In genomic region chr7:17706734-17707133, GRCh38 we compare ENCODE assay signal across 8 cellular contexts.
DNase-seq lines count a peak whose midpoint lies in the region; ATAC-seq and TF ChIP-seq lines count a peak whose summit lies in the region.

No MANE protein-coding gene starts in this region.

- TF ChIP-seq POLR2A in HCT116 (IDR thresholded peaks at IDR 0.05; ENCODE audit: borderline replicate concordance, extremely low read depth, insufficient read depth, insufficient read length), result no peak
- TF ChIP-seq POLR2A in NB4 (IDR thresholded peaks at IDR 0.05; ENCODE audit: extremely low read depth, insufficient read length), result no peak
- no peak for TF ChIP-seq POLR2A in transverse colon (IDR thresholded peaks at IDR 0.05)

- TF ChIP-seq EP300 in transverse colon (IDR thresholded peaks at IDR 0.05; ENCODE audit: low read depth), result no peak

- H3K36me3 ChIP-seq in right atrium auricular region, result no peaks in the 10 kb centered on the region
- H3K36me3 ChIP-seq in HCT116 (ENCODE audit: control insufficient read depth in 1 of 2, insufficient read depth in 2 of 2, low read length in 2 of 2), result no peaks in the 10 kb centered on the region
- H3K36me3 ChIP-seq in lung (ENCODE audit: control insufficient read depth in 2 of 2, insufficient read depth in 2 of 2, low read length in 2 of 2), result no peaks in the 10 kb centered on the region
- no peaks in the 10 kb centered on the region for H3K36me3 ChIP-seq in transverse colon

- DNase-seq in Right ventricle myocardium superior, result no peak
- no peak for DNase-seq in right atrium auricular region (ENCODE audit: low spot score)
- peak; percentile 65 for DNase-seq in HCT116 (ENCODE audit: low read depth, low spot score)
- peak; percentile 82 for DNase-seq in NB4 (ENCODE audit: low read depth)
- peak in 6 of 10 donors; percentile 13 to 64 (median 39) for DNase-seq in dorsolateral prefrontal cortex
- DNase-seq in lung (ENCODE audit: low spot score), result peak; percentile 64
- peak; percentile 16 for DNase-seq in transverse colon

- no peaks in the 10 kb centered on the region for H3K79me2 ChIP-seq in HCT116 (ENCODE audit: insufficient read depth, low read length)

- H3K27ac ChIP-seq in right atrium auricular region, result no peak overlapping the region
- no peak overlapping the region for H3K27ac ChIP-seq in HCT116 (ENCODE audit: low read depth, low read length)
- H3K27ac ChIP-seq in dorsolateral prefrontal cortex, result no peak overlapping the region
- no peak overlapping the region for H3K27ac ChIP-seq in lung (ENCODE audit: low read depth in 1 of 2, low read length in 1 of 2)
- no peak overlapping the region for H3K27ac ChIP-seq in transverse colon

- H3K9ac ChIP-seq in HCT116 (ENCODE audit: low read length), result no peak overlapping the region

- peak in 1 of 2 donors; percentile 75 for TF ChIP-seq CTCF in right atrium auricular region (IDR thresholded peaks at IDR 0.05)
- peak; percentile 53 to 71 (median 55) for TF ChIP-seq CTCF in HCT116 (IDR thresholded peaks at IDR 0.05 in 2 of 3, conservative IDR thresholded peaks at IDR 0.05 in 1 of 3; ENCODE audit: borderline replicate concordance in 1 of 3, insufficient read depth in 1 of 3, low read depth in 2 of 3, low read length in 2 of 3)
- TF ChIP-seq CTCF in NB4 (IDR thresholded peaks at IDR 0.05; ENCODE audit: low read depth, low read length), result peak; percentile 80
- TF ChIP-seq CTCF in dorsolateral prefrontal cortex (IDR thresholded peaks at IDR 0.05 in 54 of 56, conservative IDR thresholded peaks at IDR 0.05 in 2 of 56; ENCODE audit: low read depth in 1 of 56, partially characterized antibody in 56 of 56), result peak; percentile 14 to 76 (median 60)
- peak; percentile 31 for TF ChIP-seq CTCF in lung (IDR thresholded peaks at IDR 0.05; ENCODE audit: control extremely low read depth, extremely low read depth)
- peak; percentile 21 to 45 (median 28) for TF ChIP-seq CTCF in transverse colon (IDR thresholded peaks at IDR 0.05)

- H3K4me2 ChIP-seq in HCT116 (ENCODE audit: low read length), result no peak overlapping the region; the same call in 1 of the 2 replicates

- no TSS peak for BruUV-seq in HCT116 (replicated peaks; lab: Mats Ljungman, UMichigan)

- TF ChIP-seq RAD21 in HCT116 (IDR thresholded peaks at IDR 0.05; ENCODE audit: low read depth), result peak; percentile 86

- in situ Hi-C loops in transverse colon (cut with MboI; ENCODE audit: low pct_ligation_motif_present in 1 of 4, low pct_unique_long_range_greater_than_20kb in 1 of 4, low sequenced_read_pairs in 3 of 4), result loop anchor here in 1 of 4 donors (25.0 kb wide), 1 partner anchor 631 kb away; no protein-coding TSS in a partner anchor

- peak; percentile 89 for ATAC-seq in Right ventricle myocardium superior (ENCODE audit: poor library complexity)
- peak; percentile 98 for ATAC-seq in HCT116
- ATAC-seq in SK-N-SH treated with all-trans-retinoic acid at 6 μM for 48 hours, result peak; percentile 97
- peak; percentile 77 for ATAC-seq in lung (ENCODE audit: insufficient read depth, low FRiP score)

- H4K20me1 ChIP-seq in HCT116 (ENCODE audit: insufficient read depth), result no peaks in the 10 kb centered on the region

- RAD21 ChIA-PET in HCT116 (lab: Charles Lee; ENCODE audit: low non-redundant PET in 1 of 2, low total read pairs in 2 of 2, uncharacterized antibody in 2 of 2, unreplicated experiment in 2 of 2), result interaction anchor here in 1 of 2 experiments (0.6 to 1.0 kb wide), 2 partner anchors 64 to 829 kb away, joined by 3 to 6 read pairs; no protein-coding TSS in a partner anchor

- CTCF ChIA-PET in HCT116 (lab: Charles Lee), result interaction anchor here (0.6 to 1.6 kb wide), 14 partner anchors 17 to 959 kb away, joined by 3 to 19 read pairs (median 4); no protein-coding TSS in a partner anchor

- H3K4me3 ChIP-seq in right atrium auricular region (no peak overlapping the region), HCT116 (replicated peaks in 1 of 2; ENCODE audit: low read depth in 1 of 2, low read length in 2 of 2) (no peak overlapping the region), NB4 (ENCODE audit: low read depth, low read length) (no peak overlapping the region), dorsolateral prefrontal cortex (no peak overlapping the region), lung (no peak overlapping the region), transverse colon (no peak overlapping the region)

- WGBS in lung, 2 donors, result 21 to 27% methylated on average over 3 of the region's 3 CpGs
- WGBS in transverse colon (ENCODE audit: low coverage in 1 of 2), 2 donors, result 21 to 83% methylated on average over 1 to 3 of the region's 3 CpGs

- H3K27me3 ChIP-seq in right atrium auricular region, result no peaks in the 10 kb centered on the region
- H3K27me3 ChIP-seq in HCT116 (ENCODE audit: insufficient read depth, low read length), result no peaks in the 10 kb centered on the region
- H3K27me3 ChIP-seq in dorsolateral prefrontal cortex, result peaks cover 0 to 7% (median 0%) of the 10 kb centered on the region in 45 donors
- no peaks in the 10 kb centered on the region for H3K27me3 ChIP-seq in lung (ENCODE audit: control insufficient read depth, insufficient read depth)
- no peaks in the 10 kb centered on the region for H3K27me3 ChIP-seq in transverse colon

- intact Hi-C loops in Right ventricle myocardium superior (cut with DNase I), result loop anchor here (5.0 kb wide), 1 partner anchor 636 kb away; no protein-coding TSS in a partner anchor
- intact Hi-C loops in HCT116 (cut with micrococcal nuclease), result loop anchor here (1.0 to 2.0 kb wide), 2 partner anchors 414 to 639 kb away; no protein-coding TSS in a partner anchor
- intact Hi-C loops in dorsolateral prefrontal cortex (cut with DNase I), result no loop called here
- intact Hi-C loops in transverse colon (cut with DNase I; ENCODE audit: low total_unique reads), result no loop called here

- POLR2A ChIA-PET in HCT116 (lab: Charles Lee), result no interaction called here

- H3K4me1 ChIP-seq in right atrium auricular region, result no peaks in the 10 kb centered on the region
- no peaks in the 10 kb centered on the region for H3K4me1 ChIP-seq in HCT116 (ENCODE audit: control insufficient read depth in 1 of 2, insufficient read depth in 2 of 2, low read length in 2 of 2)
- no peaks in the 10 kb centered on the region for H3K4me1 ChIP-seq in lung (ENCODE audit: control insufficient read depth in 2 of 2, insufficient read depth in 2 of 2, low read length in 2 of 2)
- H3K4me1 ChIP-seq in transverse colon, result no peaks in the 10 kb centered on the region

- H2AFZ ChIP-seq in HCT116 (ENCODE audit: low read depth, low read length, poor library complexity, severe bottlenecking), result peak overlapping the region; percentile 83

- no peaks in the 10 kb centered on the region for H3K9me3 ChIP-seq in right atrium auricular region
- H3K9me3 ChIP-seq in HCT116 (ENCODE audit: control insufficient read depth in 1 of 2, insufficient read depth in 1 of 2, low read depth in 1 of 2, low read length in 2 of 2), result no peaks in the 10 kb centered on the region
- no peaks in the 10 kb centered on the region for H3K9me3 ChIP-seq in lung (ENCODE audit: control insufficient read depth in 2 of 2, insufficient read depth in 1 of 2, low read length in 1 of 2)
- no peaks in the 10 kb centered on the region for H3K9me3 ChIP-seq in transverse colon

- no peaks in the 10 kb centered on the region for H3K9me2 ChIP-seq in HCT116 (ENCODE audit: insufficient read depth)

TF ChIP-seq in HCT116, 20 proteins besides CTCF, POLR2A, EP300 and RAD21 (continues in another document):
- TF ChIP-seq EGR1 (IDR thresholded peaks at IDR 0.05; ENCODE audit: low read depth) (no peak), CBX3 (IDR thresholded peaks at IDR 0.05; ENCODE audit: low read depth) (no peak), EZH2phosphoT487 (IDR thresholded peaks at IDR 0.05; ENCODE audit: borderline replicate concordance) (no peak), ATF3 (IDR thresholded peaks at IDR 0.05) (no peak)

TF ChIP-seq in SK-N-SH treated with all-trans-retinoic acid at 6 μM for 48 hours, 23 proteins besides CTCF, POLR2A, EP300 and RAD21:
- TF ChIP-seq SNAI2 (CRISPR knock-in tag; IDR thresholded peaks at IDR 0.05) (no peak), CREB5 (CRISPR knock-in tag; IDR thresholded peaks at IDR 0.05; ENCODE audit: low read depth) (no peak), ZNF565 (CRISPR knock-in tag; conservative IDR thresholded peaks at IDR 0.05; ENCODE audit: low read depth) (no peak), ISL1 (CRISPR knock-in tag; IDR thresholded peaks at IDR 0.05) (no peak), POU6F1 (CRISPR knock-in tag; IDR thresholded peaks at IDR 0.05; ENCODE audit: borderline replicate concordance, low read depth) (no peak), RARB (CRISPR knock-in tag; IDR thresholded peaks at IDR 0.05) (no peak)

Comparison
In these comparisons a context has a peak if more than half of its experiments do, and no peak if none do; other contexts are left out.
1. DNase-seq: peak in HCT116 (single experiment), NB4 (single experiment), dorsolateral prefrontal cortex (6 of 10), lung (single experiment) and transverse colon (single experiment); none in Right ventricle myocardium superior (single experiment) and right atrium auricular region (single experiment).
2. intact Hi-C loops: an anchor here in Right ventricle myocardium superior (5.0 kb wide) and HCT116 (1.0 to 2.0 kb wide); none called in dorsolateral prefrontal cortex and transverse colon.
3. Peak in every context shown above with its lines, with median percentiles within 50 percentile points of each other: ATAC-seq.